ENCODE assay signal across 27 cellular contexts in the genomic region with DNA sequence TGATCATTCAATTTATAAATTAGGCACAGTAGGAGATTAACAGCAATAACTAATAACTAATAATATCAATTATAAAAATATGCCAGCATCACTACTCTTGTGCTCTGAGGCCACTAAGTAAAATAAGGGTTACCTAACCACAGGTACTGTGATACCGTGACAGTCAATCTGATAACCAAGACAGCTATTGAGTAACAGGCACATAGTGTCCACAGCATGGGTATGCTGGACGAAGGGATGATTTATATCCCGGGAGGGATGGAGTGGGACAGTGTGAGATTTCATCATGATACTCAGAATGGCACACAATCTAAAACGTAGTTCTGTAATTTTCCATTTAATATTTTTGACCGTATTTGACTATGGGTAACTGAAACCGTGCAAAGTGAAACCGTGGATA.
"Had no signal": no experiment of that assay in that cellular context is flagged by ENCODE, and none has a peak within 500 bp of the region (broad histone marks: within the 10 kb centered on the region; RNA-seq: fewer than 3 reads in every experiment).

No MANE protein-coding gene starts in this region.

- ATAC-seq: activated CD4-positive, alpha-beta T cell treated with anti-CD3 and anti-CD28 coated beads for 36 hours; activated T-helper 17 cell treated with anti-CD3 and anti-CD28 coated beads, Interleukin-2, amount 50 U/mL, for 72 hours; PC-3; T-cell had no signal

- DNase-seq: activated CD4-positive, alpha-beta memory T cell treated with anti-CD3 and anti-CD28 coated beads, Interleukin-2, amount 10 ng/mL, durations not matched to agents 7 days and 5 days; activated CD4-positive, alpha-beta T cell treated with anti-CD3 and anti-CD28 coated beads for 36 hours; activated CD4-positive, alpha-beta T cell treated with anti-CD3 and anti-CD28 coated beads, Interleukin-2, amount 50 U/mL, for 1 hour; activated gamma-delta T cell; activated naive CD4-positive, alpha-beta T cell treated with anti-CD3 and anti-CD28 coated beads, Interleukin-2, amount 10 ng/mL, durations not matched to agents 7 days and 5 days; activated naive CD8-positive, alpha-beta T cell treated with anti-CD3 and anti-CD28 coated beads for 36 hours; activated T-cell treated with anti-CD3 and anti-CD28 coated beads for 4 hours; activated T-cell treated with anti-CD3 and anti-CD28 coated beads, Interleukin-2, amount 50 U/mL, for 48 hours; anterior cingulate cortex; caudate nucleus; MG63; MV-4-11; NCI-H1092 treated with DMSO at 0.1 percent for 48 hours; NCI-H1417 treated with DMSO at 0.1 percent for 48 hours; NCI-H1694 treated with DMSO at 0.1 percent for 48 hours; NCI-H2029 treated with DMSO at 0.1 percent for 48 hours; NCI-H510A treated with DMSO at 0.1 percent for 48 hours; PC-3; SIG-M5; T-cell; T-helper 2 cell; T1000; WERI-Rb-1 had no signal

- H3K4me3 ChIP-seq: breast epithelium, MG63 had no signal

- H3K9ac ChIP-seq: KMS-11 had no signal

- H3K27ac ChIP-seq: breast epithelium, KMS-11, WERI-Rb-1 had no signal

- H3K9me3 ChIP-seq: breast epithelium, MG63 had no signal

- H3K4me1 ChIP-seq: breast epithelium had no signal

- H3K4me2 ChIP-seq: KMS-11 had no signal

- FAIRE-seq: RCC 7860 had no signal

- H3K27me3 ChIP-seq: breast epithelium, MG63 had no signal

- H3K36me3 ChIP-seq: breast epithelium had no signal
